In the genomic region with DNA sequence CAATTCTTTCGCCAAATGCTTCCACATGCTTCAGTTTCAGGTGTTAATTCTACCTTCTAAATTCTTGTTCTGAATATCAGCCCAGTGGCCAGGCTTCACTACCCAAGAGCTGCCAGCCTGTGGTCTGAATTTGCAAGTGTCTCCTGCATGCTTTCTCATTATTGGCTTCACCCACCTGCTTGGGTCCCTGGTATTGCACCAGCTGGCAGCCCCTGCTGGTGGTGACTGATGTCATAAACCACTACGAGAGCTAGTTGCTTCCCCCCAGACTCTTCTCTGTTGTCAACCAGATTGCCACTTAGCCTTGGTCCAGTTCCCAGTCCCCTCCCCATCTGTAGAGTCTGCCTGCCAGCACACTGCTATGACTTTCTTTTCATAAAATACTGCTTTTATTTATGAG, we compare ENCODE assay signal across 9 cellular contexts.
DNase-seq lines count a peak whose midpoint lies in the region; ATAC-seq and TF ChIP-seq lines count a peak whose summit lies in the region.
"Had no signal": no experiment of that assay in that cellular context is flagged by ENCODE, and none has a peak within 500 bp of the region (broad histone marks: within the 10 kb centered on the region; RNA-seq: fewer than 3 reads in every experiment).

No MANE protein-coding gene starts in this region.

- peak; percentile 78 for ATAC-seq in GM19035 (IDR thresholded peaks at IDR 0.05; ENCODE audit: unreplicated experiment)
- peak; percentile 43 for ATAC-seq in HG02840 (IDR thresholded peaks at IDR 0.05; ENCODE audit: low FRiP score, unreplicated experiment)
- peak; percentile 96 for ATAC-seq in memory B cell (ENCODE audit: low read depth)
- ATAC-seq in CD8-positive, alpha-beta T cell = no peak

- peaks cover 2% of the 10 kb centered on the region for H3K36me3 Mint-ChIP-seq in memory B cell
- H3K36me3 Mint-ChIP-seq in CD8-positive, alpha-beta T cell = no peaks in the 10 kb centered on the region

- peaks cover 22% of the 10 kb centered on the region for H3K4me1 Mint-ChIP-seq in memory B cell
- H3K4me1 Mint-ChIP-seq in CD8-positive, alpha-beta T cell (ENCODE audit: low read depth) = no peaks in the 10 kb centered on the region

- no peaks in the 10 kb centered on the region for H3K36me3 ChIP-seq in CD8-positive, alpha-beta T cell (ENCODE audit: insufficient read depth, low read length)

- no peaks in the 10 kb centered on the region for H3K27me3 ChIP-seq in CD8-positive, alpha-beta T cell (ENCODE audit: insufficient read depth, low read length)

- H3K27ac ChIP-seq in CD8-positive, alpha-beta T cell (ENCODE audit: low read depth, low read length) = no peak overlapping the region
- H3K27ac ChIP-seq: epithelial cell of prostate had no signal

- CTCF ChIA-PET in CD8-positive, alpha-beta T cell (lab: Charles Lee) = interaction anchor here (1.3 kb wide), 1 partner anchor 22 kb away, joined by 3 read pairs; no protein-coding TSS in a partner anchor

- no peaks in the 10 kb centered on the region for H3K4me1 ChIP-seq in CD8-positive, alpha-beta T cell (ENCODE audit: insufficient read depth, low read length)

- H3K9me3 ChIP-seq in CD8-positive, alpha-beta T cell (ENCODE audit: low read length) = no peaks in the 10 kb centered on the region

- peak overlapping the region; percentile 19 for H3K27ac Mint-ChIP-seq in memory B cell
- H3K27ac Mint-ChIP-seq in CD8-positive, alpha-beta T cell = no peak overlapping the region

- POLR2A ChIA-PET in CD8-positive, alpha-beta T cell (lab: Charles Lee) = no interaction called here

- TF ChIP-seq CTCF in CD8-positive, alpha-beta T cell (IDR thresholded peaks at IDR 0.05) = no peak

- no peaks in the 10 kb centered on the region for H3K27me3 Mint-ChIP-seq in memory B cell
- H3K27me3 Mint-ChIP-seq in CD8-positive, alpha-beta T cell (ENCODE audit: low read depth) = no peaks in the 10 kb centered on the region

- peaks cover 6% of the 10 kb centered on the region for H3K9me3 Mint-ChIP-seq in memory B cell
- peaks cover 8% of the 10 kb centered on the region for H3K9me3 Mint-ChIP-seq in CD8-positive, alpha-beta T cell

- no peak overlapping the region for H3K4me3 ChIP-seq in CD8-positive, alpha-beta T cell (ENCODE audit: low read depth, low read length)

- DNase-seq in NAMALWA (ENCODE audit: low spot score) (peak; percentile 97), memory B cell (ENCODE audit: low spot score in 2 of 2) (peak; percentile 34 to 45), GF-D8 (lab: John Stamatoyannopoulos, UW) (no peak), AG20443 (ENCODE audit: low spot score) (no peak)
- no peak for DNase-seq in CD8-positive, alpha-beta T cell
- no peak for DNase-seq in activated CD8-positive, alpha-beta memory T cell treated with anti-CD3 and anti-CD28 coated beads, Interleukin-2, amount 50 U/mL, for 4 hours

- intact Hi-C loops in CD8-positive, alpha-beta T cell (cut with DNase I, micrococcal nuclease) = no loop called here

- no peak overlapping the region for H3K4me3 Mint-ChIP-seq in memory B cell
- no peak overlapping the region for H3K4me3 Mint-ChIP-seq in CD8-positive, alpha-beta T cell

Comparison
In these comparisons a context has a peak if more than half of its experiments do, and no peak if none do; other contexts are left out.
1. DNase-seq: peak in NAMALWA (single experiment) and memory B cell (2 of 2); none in CD8-positive, alpha-beta T cell (0 of 7), activated CD8-positive, alpha-beta memory T cell treated with anti-CD3 and anti-CD28 coated beads, Interleukin-2, amount 50 U/mL, for 4 hours (single experiment), GF-D8 (single experiment) and AG20443 (single experiment).